In genomic region chr17:28744104-28744801, GRCh38 we compare ENCODE assay signal across 8 cellular contexts. TPM values are rescaled to one million over a fixed set of nuclear protein-coding genes. Genes with fewer than 3 reads are reported as not detected.
DNase-seq lines count a peak whose midpoint lies in the region; ATAC-seq and TF ChIP-seq lines count a peak whose summit lies in the region.

No MANE protein-coding gene starts in this region.

- peak overlapping the region; percentile 82 for H3K4me3 Mint-ChIP-seq in activated T-helper 17 cell treated with anti-CD3 and anti-CD28 coated beads, Interleukin-2, amount 50 U/mL, for 72 hours

- H3K36me3 ChIP-seq in OCI-LY1 (ENCODE audit: insufficient read depth, low read length), result peaks cover 63% of the 10 kb centered on the region
- peaks cover 34% of the 10 kb centered on the region for H3K36me3 ChIP-seq in neuron (ENCODE audit: insufficient read depth, low read length)
- H3K36me3 ChIP-seq in upper lobe of right lung, result peaks cover 19% of the 10 kb centered on the region

- no peaks in the 10 kb centered on the region for H3K27me3 Mint-ChIP-seq in activated T-helper 17 cell treated with anti-CD3 and anti-CD28 coated beads, Interleukin-2, amount 50 U/mL, for 72 hours

- H3K36me3 Mint-ChIP-seq in activated T-helper 17 cell treated with anti-CD3 and anti-CD28 coated beads, Interleukin-2, amount 50 U/mL, for 72 hours (ENCODE audit: low read depth), result peaks cover 50% of the 10 kb centered on the region

- peak overlapping the region; percentile 76 for H3K4me2 ChIP-seq in OCI-LY1 (ENCODE audit: low read length)

- peaks cover 9% of the 10 kb centered on the region for H3K79me2 ChIP-seq in OCI-LY1 (ENCODE audit: insufficient read depth, low read length)

- H3K27me3 ChIP-seq in OCI-LY1 (ENCODE audit: insufficient read depth, low read length) (no peaks in the 10 kb centered on the region), neuron (ENCODE audit: insufficient read depth, low read length) (no peaks in the 10 kb centered on the region), upper lobe of right lung (no peaks in the 10 kb centered on the region)

- peak overlapping the region; percentile 87 for H3K4me3 ChIP-seq in OCI-LY1 (ENCODE audit: low read depth, low read length, poor library complexity, severe bottlenecking)
- H3K4me3 ChIP-seq in fibroblast of villous mesenchyme (ENCODE audit: low read depth, low read length), result peak overlapping the region; percentile 92
- H3K4me3 ChIP-seq in neuron (ENCODE audit: low read length), result peak overlapping the region; percentile 97
- H3K4me3 ChIP-seq in upper lobe of right lung, result peak overlapping the region; percentile 77

- DNase-seq in ELR (ENCODE audit: low read depth) (peak; percentile 60), fibroblast of villous mesenchyme (ENCODE audit: low read depth) (peak; percentile 66), upper lobe of right lung (peak; percentile 87)

- TF ChIP-seq CTCF in OCI-LY1 (IDR thresholded peaks at IDR 0.05; ENCODE audit: low read length) (no peak), fibroblast of villous mesenchyme (IDR thresholded peaks at IDR 0.05; ENCODE audit: insufficient read depth, low read depth, low read length) (no peak), upper lobe of right lung (IDR thresholded peaks at IDR 0.05) (no peak)

- intact Hi-C loops in upper lobe of right lung (cut with DNase I), result no loop called here

- peak overlapping the region; percentile 95 for H3K9ac ChIP-seq in OCI-LY1 (ENCODE audit: low read length)

- no peaks in the 10 kb centered on the region for H3F3A ChIP-seq in OCI-LY1 (ENCODE audit: insufficient read depth, low read length)

- peak overlapping the region; percentile 87 for H3K27ac Mint-ChIP-seq in activated T-helper 17 cell treated with anti-CD3 and anti-CD28 coated beads, Interleukin-2, amount 50 U/mL, for 72 hours

- H3K27ac ChIP-seq in OCI-LY1 (ENCODE audit: low read depth, low read length, poor library complexity, severe bottlenecking) (peak overlapping the region; percentile 85), upper lobe of right lung (peak overlapping the region; percentile 94)

- ATAC-seq in HG02610 (IDR thresholded peaks at IDR 0.05; ENCODE audit: unreplicated experiment), result peak; percentile 23
- ATAC-seq in activated T-helper 17 cell treated with anti-CD3 and anti-CD28 coated beads, Interleukin-2, amount 50 U/mL, for 72 hours (replicated peaks), result peak; percentile 44
- peak; percentile 4 for ATAC-seq in upper lobe of right lung
- no peak for ATAC-seq in GM18858 (IDR thresholded peaks at IDR 0.05; ENCODE audit: unreplicated experiment)

- 0 out of 2 replicates have a peak, but pooled peaks cover 6% of the 10 kb centered on the region for H3K9me3 ChIP-seq in OCI-LY1 (ENCODE audit: low read length)
- H3K9me3 ChIP-seq in neuron (ENCODE audit: low read length), result no peaks in the 10 kb centered on the region
- no peaks in the 10 kb centered on the region for H3K9me3 ChIP-seq in upper lobe of right lung

- H2AFZ ChIP-seq in OCI-LY1 (ENCODE audit: low read length) (no peak overlapping the region), neuron (ENCODE audit: low read depth, low read length) (no peak overlapping the region)

- H3K9me3 Mint-ChIP-seq in activated T-helper 17 cell treated with anti-CD3 and anti-CD28 coated beads, Interleukin-2, amount 50 U/mL, for 72 hours, result no peaks in the 10 kb centered on the region

- peaks cover 9% of the 10 kb centered on the region for H3K4me1 Mint-ChIP-seq in activated T-helper 17 cell treated with anti-CD3 and anti-CD28 coated beads, Interleukin-2, amount 50 U/mL, for 72 hours

- no peaks in the 10 kb centered on the region for H4K20me1 ChIP-seq in OCI-LY1 (ENCODE audit: insufficient read depth, low read length)

- peaks cover 71% of the 10 kb centered on the region for H3K4me1 ChIP-seq in OCI-LY1 (ENCODE audit: insufficient read depth, low read length, severe bottlenecking)
- H3K4me1 ChIP-seq in neuron (ENCODE audit: insufficient read depth, low read length), result peaks cover 22% of the 10 kb centered on the region
- peaks cover 49% of the 10 kb centered on the region for H3K4me1 ChIP-seq in upper lobe of right lung

- H3K9me2 ChIP-seq in OCI-LY1 (ENCODE audit: low read depth, low read length), result no peaks in the 10 kb centered on the region

RNA-seq across cellular contexts. Expression of gene TRAF4, which starts 0.4 kb away (rescaled TPM):
- total RNA-seq in activated T-helper 17 cell treated with anti-CD3 and anti-CD28 coated beads, Interleukin-2, amount 50 U/mL, for 72 hours, result 100 to 1,000 TPM in 1 of 2 donors, 10 to 100 TPM in 1; 78.4 to 181 TPM
- 37.7 and 64.8 TPM in 2 replicates for total RNA-seq in fibroblast of villous mesenchyme
- 65.9 TPM for total RNA-seq in upper lobe of right lung

RNA-seq across cellular contexts. Expression of gene NEK8, which starts 15.7 kb away (rescaled TPM):
- total RNA-seq in activated T-helper 17 cell treated with anti-CD3 and anti-CD28 coated beads, Interleukin-2, amount 50 U/mL, for 72 hours, result 1 to 10 TPM; 4.9 to 9.2 TPM
- total RNA-seq in fibroblast of villous mesenchyme, result 2.2 and 7.4 TPM in 2 replicates
- total RNA-seq in upper lobe of right lung, result 8.4 TPM

RNA-seq across cellular contexts. Expression of gene TLCD1, which starts 18.2 kb away (rescaled TPM):
- total RNA-seq in activated T-helper 17 cell treated with anti-CD3 and anti-CD28 coated beads, Interleukin-2, amount 50 U/mL, for 72 hours, result 10 to 100 TPM in 1 of 2 donors, 1 to 10 TPM in 1; 4.8 to 13.4 TPM
- 6.1 and 8.2 TPM in 2 replicates for total RNA-seq in fibroblast of villous mesenchyme
- total RNA-seq in upper lobe of right lung, result 16.2 TPM

RNA-seq across cellular contexts. Expression of gene RPL23A, which starts 24.5 kb away (rescaled TPM):
- total RNA-seq in activated T-helper 17 cell treated with anti-CD3 and anti-CD28 coated beads, Interleukin-2, amount 50 U/mL, for 72 hours, result 1,000 to 10,000 TPM; 2,238 to 2,546 TPM
- total RNA-seq in fibroblast of villous mesenchyme (336 and 532 TPM in 2 replicates), upper lobe of right lung (1,221 TPM)

RNA-seq across cellular contexts. Expression of gene RAB34, which starts 26.6 kb away (rescaled TPM):
- 10 to 100 TPM in 1 of 2 donors, 1 to 10 TPM in 1; 4.1 to 22.4 TPM for total RNA-seq in activated T-helper 17 cell treated with anti-CD3 and anti-CD28 coated beads, Interleukin-2, amount 50 U/mL, for 72 hours
- 148 and 185 TPM in 2 replicates for total RNA-seq in fibroblast of villous mesenchyme
- 63.5 TPM for total RNA-seq in upper lobe of right lung
